8 cellular contexts compared by ENCODE assay signal in genomic region chr5:140556438-140556837, GRCh38. TPM values are rescaled to one million over a fixed set of nuclear protein-coding genes. Genes with fewer than 3 reads are reported as not detected.
DNase-seq lines count a peak whose midpoint lies in the region; ATAC-seq and TF ChIP-seq lines count a peak whose summit lies in the region.

No MANE protein-coding gene starts in this region.

- WGBS in right lobe of liver (ENCODE audit: insufficient coverage, low coverage, low lambda C conversion rate, missing lambda C conversion rate) = 6% methylated on average over 6 of the region's 6 CpGs

- H3K4me3 Mint-ChIP-seq in activated naive CD8-positive, alpha-beta T cell treated with anti-CD3 and anti-CD28 coated beads, Interleukin-2, amount 50 U/mL, for 24 hours = peak overlapping the region; percentile 93

- no peak for DNase-seq in left ventricle myocardium inferior
- no peak for DNase-seq in left cardiac atrium
- DNase-seq in activated naive CD8-positive, alpha-beta T cell treated with anti-CD3 and anti-CD28 coated beads, Interleukin-2, amount 50 U/mL, for 24 hours = no peak
- no peak for DNase-seq in right lobe of liver
- no peak for DNase-seq in vagina (ENCODE audit: extremely low spot score in 2 of 2)
- DNase-seq in hepatic stellate cell (ENCODE audit: low spot score) = no peak

- H3K9me3 ChIP-seq in left ventricle myocardium inferior (replicated peaks) = no peaks in the 10 kb centered on the region
- no peaks in the 10 kb centered on the region for H3K9me3 ChIP-seq in right lobe of liver
- H3K9me3 ChIP-seq in vagina = no peaks in the 10 kb centered on the region

- H3K27me3 Mint-ChIP-seq in activated naive CD8-positive, alpha-beta T cell treated with anti-CD3 and anti-CD28 coated beads, Interleukin-2, amount 50 U/mL, for 24 hours = no peaks in the 10 kb centered on the region

- H3K27ac ChIP-seq in left ventricle myocardium inferior (replicated peaks) = peak overlapping the region; percentile 91
- H3K27ac ChIP-seq in right lobe of liver = peak overlapping the region; percentile 81 to 92 (median 84)
- no peak overlapping the region for H3K27ac ChIP-seq in vagina

- H3K4me3 ChIP-seq in left ventricle myocardium inferior (peak overlapping the region; percentile 80), right lobe of liver (peak overlapping the region; percentile 71 to 84 (median 81)), vagina (peak overlapping the region; percentile 74 to 83)

- TF ChIP-seq POLR2A in right lobe of liver (IDR thresholded peaks at IDR 0.05) (no peak), vagina (IDR thresholded peaks at IDR 0.05) (no peak)

- peaks cover 52% of the 10 kb centered on the region for H3K4me1 ChIP-seq in left ventricle myocardium inferior
- peaks cover 0 to 50% (median 23%) of the 10 kb centered on the region in 4 donors for H3K4me1 ChIP-seq in right lobe of liver
- H3K4me1 ChIP-seq in vagina = peaks cover 30% of the 10 kb centered on the region

- no peak for TF ChIP-seq CTCF in left ventricle myocardium inferior (IDR thresholded peaks at IDR 0.05; ENCODE audit: borderline replicate concordance)
- TF ChIP-seq CTCF in right lobe of liver (IDR thresholded peaks at IDR 0.05) = no peak
- no peak for TF ChIP-seq CTCF in vagina (IDR thresholded peaks at IDR 0.05)

- no peaks in the 10 kb centered on the region for H3K9me3 Mint-ChIP-seq in activated naive CD8-positive, alpha-beta T cell treated with anti-CD3 and anti-CD28 coated beads, Interleukin-2, amount 50 U/mL, for 24 hours

- peak overlapping the region; percentile 83 for H3K27ac Mint-ChIP-seq in activated naive CD8-positive, alpha-beta T cell treated with anti-CD3 and anti-CD28 coated beads, Interleukin-2, amount 50 U/mL, for 24 hours

- intact Hi-C loops in left ventricle myocardium inferior (cut with micrococcal nuclease) = no loop called here
- intact Hi-C loops in left cardiac atrium (cut with DNase I) = no loop called here
- intact Hi-C loops in right lobe of liver (cut with DNase I) = no loop called here
- intact Hi-C loops in vagina (cut with DNase I) = no loop called here

- ATAC-seq in left cardiac atrium (no peak), right lobe of liver (no peak), GM19351 (IDR thresholded peaks at IDR 0.05; ENCODE audit: unreplicated experiment) (no peak), HG03095 (IDR thresholded peaks at IDR 0.05; ENCODE audit: unreplicated experiment) (no peak)
- ATAC-seq in activated naive CD8-positive, alpha-beta T cell treated with anti-CD3 and anti-CD28 coated beads, Interleukin-2, amount 50 U/mL, for 24 hours = no peak

- H3K36me3 ChIP-seq in left ventricle myocardium inferior (peaks cover 33% of the 10 kb centered on the region), right lobe of liver (peaks cover 0 to 4% (median 1%) of the 10 kb centered on the region in 4 donors), vagina (peaks cover 0 to 19% of the 10 kb centered on the region in 2 donors)

- H3K27me3 ChIP-seq in left ventricle myocardium inferior (ENCODE audit: low read depth) (no peaks in the 10 kb centered on the region), right lobe of liver (no peaks in the 10 kb centered on the region), vagina (no peaks in the 10 kb centered on the region)

- peaks cover 38% of the 10 kb centered on the region for H3K36me3 Mint-ChIP-seq in activated naive CD8-positive, alpha-beta T cell treated with anti-CD3 and anti-CD28 coated beads, Interleukin-2, amount 50 U/mL, for 24 hours (ENCODE audit: low read depth)

- H3K4me1 Mint-ChIP-seq in activated naive CD8-positive, alpha-beta T cell treated with anti-CD3 and anti-CD28 coated beads, Interleukin-2, amount 50 U/mL, for 24 hours = peaks cover 54% of the 10 kb centered on the region

RNA-seq across cellular contexts. Expression of gene SRA1, which starts 0.8 kb away (rescaled TPM):
- total RNA-seq in left ventricle myocardium inferior (28.6 TPM), left cardiac atrium (10 to 100 TPM; 24.9 to 37.4 TPM), right lobe of liver (10 to 100 TPM; 14.4 to 35.4 (median 18.6) TPM), vagina (20.4 TPM)

RNA-seq across cellular contexts. Expression of gene APBB3, which starts 8.0 kb away (rescaled TPM):
- total RNA-seq in left ventricle myocardium inferior = 12.1 TPM
- total RNA-seq in left cardiac atrium = 10 to 100 TPM; 11.4 to 14.3 TPM
- total RNA-seq in right lobe of liver = 10 to 100 TPM in 5 of 6 experiments, 1 to 10 TPM in 1; 9.6 to 24.3 (median 14.3) TPM
- total RNA-seq in vagina = 16.7 TPM

RNA-seq across cellular contexts. Expression of gene SLC35A4, which starts 8.2 kb away (rescaled TPM):
- total RNA-seq in left ventricle myocardium inferior (73.1 TPM), left cardiac atrium (10 to 100 TPM; 70.3 to 79.3 TPM), right lobe of liver (10 to 100 TPM; 28.1 to 38.5 (median 30.2) TPM), vagina (21.4 TPM)

RNA-seq across cellular contexts. Expression of gene EIF4EBP3, which starts 9.0 kb away (rescaled TPM):
- 13.1 TPM for total RNA-seq in left ventricle myocardium inferior
- total RNA-seq in left cardiac atrium = 10 to 100 TPM in 1 of 2 donors, 1 to 10 TPM in 1; 8.8 to 11.5 TPM
- 10 to 100 TPM; 10.7 to 19.5 (median 13.6) TPM for total RNA-seq in right lobe of liver
- total RNA-seq in vagina = 38.1 TPM
